Comparison of ENCODE assay signal across 13 cellular contexts in genomic region chr15:57769266-57769665, GRCh38.
DNase-seq lines count a peak whose midpoint lies in the region; ATAC-seq and TF ChIP-seq lines count a peak whose summit lies in the region.
"Had no signal": no experiment of that assay in that cellular context is flagged by ENCODE, and none has a peak within 500 bp of the region (broad histone marks: within the 10 kb centered on the region; RNA-seq: fewer than 3 reads in every experiment).

No MANE protein-coding gene starts in this region.

- no peaks in the 10 kb centered on the region for H3K9me3 ChIP-seq in adipocyte (ENCODE audit: control insufficient read depth, low read length)
- no peaks in the 10 kb centered on the region for H3K9me3 ChIP-seq in sigmoid colon
- no peaks in the 10 kb centered on the region for H3K9me3 ChIP-seq in naive thymus-derived CD4-positive, alpha-beta T cell (ENCODE audit: control insufficient read depth in 2 of 3, low read length in 3 of 3)

- H3K4me3 Mint-ChIP-seq in naive thymus-derived CD4-positive, alpha-beta T cell = no peak overlapping the region
- H3K4me3 Mint-ChIP-seq in activated CD4-positive, alpha-beta T cell treated with anti-CD3 and anti-CD28 coated beads for 36 hours = no peak overlapping the region
- H3K4me3 Mint-ChIP-seq: CD14-positive monocyte had no signal

- H3K27me3 ChIP-seq in BJ (ENCODE audit: control insufficient read depth, insufficient read depth, low read length) = no peaks in the 10 kb centered on the region
- peaks cover 4% of the 10 kb centered on the region for H3K27me3 ChIP-seq in adipocyte (replicated peaks; ENCODE audit: control insufficient read depth, insufficient read depth, low read length)
- H3K27me3 ChIP-seq in sigmoid colon = no peaks in the 10 kb centered on the region
- no peaks in the 10 kb centered on the region for H3K27me3 ChIP-seq in naive thymus-derived CD4-positive, alpha-beta T cell (ENCODE audit: control insufficient read depth in 2 of 2, insufficient read depth in 2 of 2, low read length in 2 of 2)

- peaks cover 0 to 10% (median 0%) of the 10 kb centered on the region in 5 donors for H3K27me3 Mint-ChIP-seq in naive thymus-derived CD4-positive, alpha-beta T cell
- no peaks in the 10 kb centered on the region for H3K27me3 Mint-ChIP-seq in activated CD4-positive, alpha-beta T cell treated with anti-CD3 and anti-CD28 coated beads for 36 hours

- peaks cover 0 to under 1% (median 0%) of the 10 kb centered on the region in 5 donors for H3K36me3 Mint-ChIP-seq in naive thymus-derived CD4-positive, alpha-beta T cell
- no peaks in the 10 kb centered on the region for H3K36me3 Mint-ChIP-seq in activated CD4-positive, alpha-beta T cell treated with anti-CD3 and anti-CD28 coated beads for 36 hours (ENCODE audit: low read depth)
- H3K36me3 Mint-ChIP-seq: CD14-positive monocyte had no signal

- CTCF ChIA-PET in BJ (lab: Yijun Ruan, JAX) = interaction anchor here (1.7 to 3.6 kb wide), 4 partner anchors 10 to 301 kb away, joined by 4 to 15 read pairs (median 9); no protein-coding TSS in a partner anchor
- CTCF ChIA-PET in naive thymus-derived CD4-positive, alpha-beta T cell (lab: Charles Lee) = no interaction called here
- CTCF ChIA-PET in activated CD4-positive, alpha-beta T cell treated with anti-CD3 and anti-CD28 coated beads for 36 hours (lab: Charles Lee) = interaction anchor here (2.1 kb wide), 1 partner anchor 11 kb away, joined by 5 read pairs; no protein-coding TSS in a partner anchor

- TF ChIP-seq EP300 in sigmoid colon (IDR thresholded peaks at IDR 0.05) = no peak

- H3K4me3 ChIP-seq in BJ (ENCODE audit: low read depth, low read length) (no peak overlapping the region), adipocyte (ENCODE audit: low read length) (no peak overlapping the region), sigmoid colon (no peak overlapping the region)
- no peak overlapping the region for H3K4me3 ChIP-seq in naive thymus-derived CD4-positive, alpha-beta T cell (ENCODE audit: low read length)

- ATAC-seq in left cardiac atrium = peak; percentile 97 to 98
- ATAC-seq in naive thymus-derived CD4-positive, alpha-beta T cell = no peak
- no peak for ATAC-seq in activated CD4-positive, alpha-beta T cell treated with anti-CD3 and anti-CD28 coated beads for 36 hours
- ATAC-seq: PC-3 had no signal

- H3K4me1 ChIP-seq in adipocyte (ENCODE audit: control insufficient read depth, insufficient read depth, low read length) (peaks cover 12% of the 10 kb centered on the region), sigmoid colon (peaks cover 0 to 8% (median 0%) of the 10 kb centered on the region in 4 donors)
- no peaks in the 10 kb centered on the region for H3K4me1 ChIP-seq in naive thymus-derived CD4-positive, alpha-beta T cell (ENCODE audit: control insufficient read depth in 2 of 2, insufficient read depth in 2 of 2, low read length in 2 of 2)

- no peak overlapping the region for H3K27ac ChIP-seq in sigmoid colon
- H3K27ac ChIP-seq in naive thymus-derived CD4-positive, alpha-beta T cell (ENCODE audit: low read depth, low read length) = no peak overlapping the region
- H3K27ac ChIP-seq: epithelial cell of prostate had no signal

- in situ Hi-C loops in G401 (cut with HindIII; ENCODE audit: low sequenced_read_pairs) = no loop called here

- H3K9ac ChIP-seq in adipocyte (ENCODE audit: low read length) = peak overlapping the region; percentile 50

- DNase-seq in BJ (ENCODE audit: low read depth) (peak; percentile 55), adipocyte (ENCODE audit: low read depth) (peak; percentile 87), left cardiac atrium (peak; percentile 83), sigmoid colon (peak; percentile 71), G401 (ENCODE audit: low spot score) (no peak), cerebellum (ENCODE audit: low spot score) (no peak)
- DNase-seq in naive thymus-derived CD4-positive, alpha-beta T cell = no peak
- DNase-seq in activated CD4-positive, alpha-beta T cell treated with anti-CD3 and anti-CD28 coated beads for 36 hours = no peak
- DNase-seq: nucleus accumbens; PC-3; stimulated activated CD4-positive, alpha-beta T cell treated with anti-CD3 and anti-CD28 coated beads, Interleukin-4, amount 100 ng/mL, for 1 hour had no signal

- no peaks in the 10 kb centered on the region for H3K9me3 Mint-ChIP-seq in naive thymus-derived CD4-positive, alpha-beta T cell
- no peaks in the 10 kb centered on the region for H3K9me3 Mint-ChIP-seq in activated CD4-positive, alpha-beta T cell treated with anti-CD3 and anti-CD28 coated beads for 36 hours (ENCODE audit: low read depth)
- H3K9me3 Mint-ChIP-seq: CD14-positive monocyte had no signal

- POLR2A ChIA-PET in BJ (lab: Charles Lee) = no interaction called here
- POLR2A ChIA-PET in naive thymus-derived CD4-positive, alpha-beta T cell (lab: Charles Lee) = no interaction called here
- POLR2A ChIA-PET in activated CD4-positive, alpha-beta T cell treated with anti-CD3 and anti-CD28 coated beads for 36 hours (lab: Charles Lee) = no interaction called here

- intact Hi-C loops in left cardiac atrium (cut with DNase I) (no loop called here), sigmoid colon (cut with DNase I) (no loop called here)
- intact Hi-C loops in naive thymus-derived CD4-positive, alpha-beta T cell (cut with micrococcal nuclease) = no loop called here
- intact Hi-C loops in activated CD4-positive, alpha-beta T cell treated with anti-CD3 and anti-CD28 coated beads for 36 hours (cut with DNase I, micrococcal nuclease) = no loop called here

- no peaks in the 10 kb centered on the region for H3K36me3 ChIP-seq in BJ (ENCODE audit: control insufficient read depth, insufficient read depth, low read length)
- no peaks in the 10 kb centered on the region for H3K36me3 ChIP-seq in adipocyte (ENCODE audit: control insufficient read depth, insufficient read depth, low read length, severe bottlenecking)
- H3K36me3 ChIP-seq in sigmoid colon = no peaks in the 10 kb centered on the region
- H3K36me3 ChIP-seq in naive thymus-derived CD4-positive, alpha-beta T cell (ENCODE audit: control insufficient read depth in 2 of 3, insufficient read depth in 3 of 3, low read length in 3 of 3) = no peaks in the 10 kb centered on the region

- no peak for TF ChIP-seq POLR2A in sigmoid colon (IDR thresholded peaks at IDR 0.05)

- TF ChIP-seq CTCF in BJ (IDR thresholded peaks at IDR 0.05; ENCODE audit: insufficient read depth, low read depth, low read length) = no peak
- no peak for TF ChIP-seq CTCF in sigmoid colon (IDR thresholded peaks at IDR 0.05)

- peaks cover 4 to 28% (median 8%) of the 10 kb centered on the region in 7 donors for H3K4me1 Mint-ChIP-seq in naive thymus-derived CD4-positive, alpha-beta T cell
- peaks cover 10% of the 10 kb centered on the region for H3K4me1 Mint-ChIP-seq in activated CD4-positive, alpha-beta T cell treated with anti-CD3 and anti-CD28 coated beads for 36 hours

- WGBS in sigmoid colon, 2 donors = 90% methylated on average over 12 of the region's 12 CpGs

- H3K27ac Mint-ChIP-seq in naive thymus-derived CD4-positive, alpha-beta T cell = no peak overlapping the region
- H3K27ac Mint-ChIP-seq in activated CD4-positive, alpha-beta T cell treated with anti-CD3 and anti-CD28 coated beads for 36 hours = no peak overlapping the region
- H3K27ac Mint-ChIP-seq: CD14-positive monocyte had no signal

Comparison
In these comparisons a context has a peak if more than half of its experiments do, and no peak if none do; other contexts are left out.
1. DNase-seq: peak in BJ (single experiment), adipocyte (single experiment), left cardiac atrium (single experiment) and sigmoid colon (single experiment); none in naive thymus-derived CD4-positive, alpha-beta T cell (0 of 9), G401 (single experiment), cerebellum (single experiment) and activated CD4-positive, alpha-beta T cell treated with anti-CD3 and anti-CD28 coated beads for 36 hours (single experiment).
2. ATAC-seq: peak in left cardiac atrium (2 of 2); none in naive thymus-derived CD4-positive, alpha-beta T cell (single experiment) and activated CD4-positive, alpha-beta T cell treated with anti-CD3 and anti-CD28 coated beads for 36 hours (single experiment).